31 cellular contexts compared by ENCODE assay signal in the genomic region with DNA sequence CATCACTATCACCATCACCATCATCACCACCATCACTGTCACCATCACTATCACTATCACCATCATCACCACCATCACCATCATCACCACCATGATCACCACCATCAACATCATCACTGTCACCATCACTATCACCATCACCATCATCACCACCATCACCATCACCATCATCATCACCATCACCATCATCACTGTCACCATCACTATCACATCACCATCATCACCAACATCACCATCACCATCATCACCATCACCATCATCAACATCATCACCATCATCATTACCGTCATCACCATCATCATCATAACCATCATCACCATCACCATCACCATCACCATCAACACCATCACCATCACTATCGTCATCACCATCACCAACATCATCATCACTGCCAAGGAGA.
"Had no signal": no experiment of that assay in that cellular context is flagged by ENCODE, and none has a peak within 500 bp of the region (broad histone marks: within the 10 kb centered on the region; RNA-seq: fewer than 3 reads in every experiment).

No MANE protein-coding gene starts in this region.

- H3K27me3 Mint-ChIP-seq: activated B cell treated with CpG ODN at 0.5 μM for 24 hours; central memory CD8-positive, alpha-beta T cell; T-helper 17 cell had no signal

- FAIRE-seq: frontal cortex had no signal

- H3K9me3 ChIP-seq: ascending aorta, breast epithelium had no signal

- H3K36me3 Mint-ChIP-seq: activated naive CD8-positive, alpha-beta T cell; brain had no signal

- H3K9me3 Mint-ChIP-seq: activated B cell treated with CpG ODN at 0.5 μM for 24 hours; activated CD8-positive, alpha-beta T cell treated with anti-CD3 and anti-CD28 coated beads for 36 hours; activated T-cell treated with anti-CD3 and anti-CD28 coated beads, Interleukin-2, amount 50 U/mL, for 4 hours; activated T-helper 17 cell treated with anti-CD3 and anti-CD28 coated beads, Interleukin-2, amount 50 U/mL, for 72 hours; central memory CD8-positive, alpha-beta T cell; dendritic cell treated with granulocyte-macrophage colony-stimulating factor and Interleukin-4, amounts not matched to agents 40 ng/mL and 50 ng/mL, for 4 days; endodermal cell; T-helper 2 cell treated with Interferon-gamma antibody and Interleukin-4, amounts not matched to agents 5 μg/mL and 100 μg/mL, for 36 hours had no signal

- H3K36me3 ChIP-seq: ascending aorta, breast epithelium, WERI-Rb-1 had no signal

- H3K4me3 Mint-ChIP-seq: activated B cell treated with CpG ODN at 0.5 μM for 24 hours; activated CD8-positive, alpha-beta T cell treated with anti-CD3 and anti-CD28 coated beads for 36 hours; activated naive CD8-positive, alpha-beta T cell; activated T-cell treated with anti-CD3 and anti-CD28 coated beads, Interleukin-2, amount 50 U/mL, for 4 hours; activated T-helper 17 cell treated with anti-CD3 and anti-CD28 coated beads, Interleukin-2, amount 50 U/mL, for 72 hours; brain; central memory CD8-positive, alpha-beta T cell; dendritic cell treated with granulocyte-macrophage colony-stimulating factor and Interleukin-4, amounts not matched to agents 40 ng/mL and 50 ng/mL, for 4 days; endodermal cell; T-helper 17 cell; T-helper 2 cell treated with Interferon-gamma antibody and Interleukin-4, amounts not matched to agents 5 μg/mL and 100 μg/mL, for 36 hours had no signal

- H3K27ac Mint-ChIP-seq: activated B cell treated with CpG ODN at 0.5 μM for 24 hours; activated CD8-positive, alpha-beta T cell treated with anti-CD3 and anti-CD28 coated beads for 36 hours; activated naive CD8-positive, alpha-beta T cell; activated T-helper 17 cell treated with anti-CD3 and anti-CD28 coated beads, Interleukin-2, amount 50 U/mL, for 72 hours; brain; dendritic cell treated with granulocyte-macrophage colony-stimulating factor and Interleukin-4, amounts not matched to agents 40 ng/mL and 50 ng/mL, for 4 days; endodermal cell; T-helper 17 cell; T-helper 2 cell treated with Interferon-gamma antibody and Interleukin-4, amounts not matched to agents 5 μg/mL and 100 μg/mL, for 36 hours had no signal

- ATAC-seq: activated CD4-positive, CD25-positive, alpha-beta regulatory T cell treated with anti-CD3 and anti-CD28 coated beads, Interleukin-2, amount 50 U/mL, for 24 hours; activated CD8-positive, alpha-beta T cell treated with anti-CD3 and anti-CD28 coated beads for 36 hours; activated T-cell treated with anti-CD3 and anti-CD28 coated beads, Interleukin-2, amount 50 U/mL, for 4 hours; activated T-helper 17 cell treated with anti-CD3 and anti-CD28 coated beads, Interleukin-2, amount 50 U/mL, for 72 hours; esophagus mucosa; T-helper 17 cell had no signal

- H3K4me1 Mint-ChIP-seq: activated B cell treated with CpG ODN at 0.5 μM for 24 hours; activated T-helper 17 cell treated with anti-CD3 and anti-CD28 coated beads, Interleukin-2, amount 50 U/mL, for 72 hours; central memory CD8-positive, alpha-beta T cell; T-helper 17 cell had no signal

- H3K4me3 ChIP-seq: ascending aorta, breast epithelium, coronary artery, dorsolateral prefrontal cortex had no signal

- H3K4me1 ChIP-seq: ascending aorta, breast epithelium had no signal

- DNase-seq: activated B cell treated with CpG ODN at 0.5 μM for 24 hours; activated CD4-positive, alpha-beta T cell treated with anti-CD3 and anti-CD28 coated beads for 48 hours; activated CD4-positive, alpha-beta T cell treated with anti-CD3 and anti-CD28 coated beads, Interleukin-2, amount 50 U/mL, for 1 hour; activated CD4-positive, alpha-beta T cell treated with anti-CD3 and anti-CD28 coated beads, Interleukin-2, amount 50 U/mL, for 48 hours; activated CD8-positive, alpha-beta memory T cell treated with anti-CD3 and anti-CD28 coated beads for 24 hours; activated CD8-positive, alpha-beta T cell treated with anti-CD3 and anti-CD28 coated beads for 36 hours; activated effector memory CD4-positive, alpha-beta T cell treated with Interleukin-2 at 50 U/mL for 16 hours; activated gamma-delta T cell treated with Interleukin-2 at 50 U/mL for 16 hours; activated naive CD4-positive, alpha-beta T cell treated with anti-CD3 and anti-CD28 coated beads, Interleukin-2, amount 50 U/mL, for 16 hours; activated naive CD4-positive, alpha-beta T cell treated with Interleukin-2 at 50 U/mL for 16 hours; activated T-cell treated with anti-CD3 and anti-CD28 coated beads, Interleukin-2, amount 50 U/mL, for 4 hours; dorsolateral prefrontal cortex; effector memory CD4-positive, alpha-beta T cell; endodermal cell; foreskin fibroblast; head of caudate nucleus; T-helper 17 cell; T1000; WERI-Rb-1 had no signal

- H3K27ac ChIP-seq: ascending aorta, breast epithelium, coronary artery, dorsolateral prefrontal cortex, WERI-Rb-1 had no signal

- H3K27me3 ChIP-seq: ascending aorta had no signal
